Comparison of ENCODE assay signal across 23 cellular contexts in genomic region chr11:18064450-18065048, GRCh38. TPM values are rescaled to one million over a fixed set of nuclear protein-coding genes. Genes with fewer than 3 reads are reported as not detected.
A peak's percentile ranks its signal among the peaks of the same experiment; 100 is the strongest.
DNase-seq lines count a peak whose midpoint lies in the region; ATAC-seq and TF ChIP-seq lines count a peak whose summit lies in the region.
"Had no signal": no experiment of that assay in that cellular context is flagged by ENCODE, and none has a peak within 500 bp of the region (broad histone marks: within the 10 kb centered on the region; RNA-seq: fewer than 3 reads in every experiment).

No MANE protein-coding gene starts in this region.

- no peak overlapping the region for H3K4me3 ChIP-seq in neuronal stem cell (ENCODE audit: low read length in 2 of 2)
- H3K4me3 ChIP-seq: dorsolateral prefrontal cortex, GM23248, stomach, tibial artery had no signal

- H2BK120ac ChIP-seq in neuronal stem cell (ENCODE audit: low read depth, low read length), result no peak overlapping the region

- no peak overlapping the region for H2BK12ac ChIP-seq in neuronal stem cell (ENCODE audit: low read length)

- no peaks in the 10 kb centered on the region for H3K79me1 ChIP-seq in neuronal stem cell (ENCODE audit: low read depth, low read length)

- no peak overlapping the region for H2BK15ac ChIP-seq in neuronal stem cell (ENCODE audit: low read length)

- no peak overlapping the region for H4K8ac ChIP-seq in neuronal stem cell (ENCODE audit: low read depth, low read length)

- peaks cover 0 to 2% of the 10 kb centered on the region in 2 donors for H3K36me3 ChIP-seq in neuronal stem cell (replicated peaks in 1 of 2; ENCODE audit: control insufficient read depth in 2 of 2, insufficient read depth in 2 of 2, low read length in 2 of 2)
- H3K36me3 ChIP-seq: stomach, tibial artery had no signal

- no peak overlapping the region for H2AK5ac ChIP-seq in neuronal stem cell (ENCODE audit: low read depth, low read length)

- H3K27ac ChIP-seq in neuronal stem cell (replicated peaks; ENCODE audit: low read length), result no peak overlapping the region
- H3K27ac ChIP-seq: dorsolateral prefrontal cortex, GM23248, tibial artery had no signal

- no peaks in the 10 kb centered on the region for H3K9me3 ChIP-seq in neuronal stem cell (replicated peaks in 1 of 2; ENCODE audit: control insufficient read depth in 2 of 2, insufficient read depth in 1 of 2, low read depth in 1 of 2, low read length in 2 of 2)
- H3K9me3 ChIP-seq: stomach, tibial artery had no signal

- H3K4me2 ChIP-seq in neuronal stem cell (ENCODE audit: insufficient read depth, low read length, poor library complexity, severe bottlenecking), result no peak overlapping the region

- H3K14ac ChIP-seq in neuronal stem cell (ENCODE audit: low read length), result no peak overlapping the region

- H3K27me3 ChIP-seq in neuronal stem cell (ENCODE audit: control insufficient read depth in 3 of 3, insufficient read depth in 3 of 3, low read depth in 1 of 3, low read length in 3 of 3), result no peaks in the 10 kb centered on the region
- H3K27me3 ChIP-seq: dorsolateral prefrontal cortex, stomach, tibial artery had no signal

- no peak overlapping the region for H2BK5ac ChIP-seq in neuronal stem cell (ENCODE audit: low read length)

- H3K18ac ChIP-seq in neuronal stem cell (ENCODE audit: low read length), result no peak overlapping the region

- H3K9ac ChIP-seq in neuronal stem cell (ENCODE audit: low read depth, low read length, poor library complexity), result no peak overlapping the region
- H3K9ac ChIP-seq: GM23248 had no signal

- H3K4me1 ChIP-seq in neuronal stem cell (ENCODE audit: control insufficient read depth in 2 of 2, insufficient read depth in 1 of 2, low read depth in 1 of 2, low read length in 2 of 2), result peaks cover 0 to 3% of the 10 kb centered on the region in 2 donors
- H3K4me1 ChIP-seq: tibial artery had no signal

- no CpG with 5 or more reads among the region's 7 CpGs for WGBS in neuronal stem cell (ENCODE audit: extremely low coverage in 2 of 2, insufficient read length in 2 of 2, insufficient replicate concordance in 1 of 2), 2 donors

- no peak for TF ChIP-seq CTCF in omental fat pad (IDR thresholded peaks at IDR 0.05)

- no peak overlapping the region for H4K91ac ChIP-seq in neuronal stem cell (ENCODE audit: low read depth, low read length, poor library complexity)

- ATAC-seq in omental fat pad (ENCODE audit: low FRiP score) (no peak), HG03442 (IDR thresholded peaks at IDR 0.05; ENCODE audit: unreplicated experiment) (no peak)
- ATAC-seq: Right ventricle myocardium inferior had no signal

- no peak overlapping the region for H3K23ac ChIP-seq in neuronal stem cell (ENCODE audit: low read depth, low read length, poor library complexity)

- H3K4ac ChIP-seq in neuronal stem cell (ENCODE audit: low read length), result no peak overlapping the region

- H2AFZ ChIP-seq in neuronal stem cell (ENCODE audit: low read length), result no peak overlapping the region
- H2AFZ ChIP-seq: GM23248 had no signal

- DNase-seq in DMS153 (lab: John Stamatoyannopoulos, UW) (peak; percentile 92), NCI-H1092 treated with DMSO at 0.1 percent for 48 hours (lab: John Stamatoyannopoulos, UW) (peak; percentile 88), NCI-H748 treated with DMSO at 0.1 percent for 48 hours (lab: John Stamatoyannopoulos, UW) (peak; percentile 27), kidney glomerular epithelial cell (lab: John Stamatoyannopoulos, UW) (peak; percentile 15), omental fat pad (ENCODE audit: low spot score) (no peak), neuronal stem cell (ENCODE audit: low spot score) (no peak)
- DNase-seq: activated CD4-positive, alpha-beta memory T cell treated with anti-CD3 and anti-CD28 coated beads, Interleukin-2, amount 10 ng/mL, durations not matched to agents 7 days and 5 days; activated naive CD8-positive, alpha-beta T cell treated with anti-CD3 and anti-CD28 coated beads for 36 hours; CD4-positive, CD25-positive, alpha-beta regulatory T cell; central memory CD4-positive, alpha-beta T cell; DMS 273 treated with DMSO at 0.1 percent for 48 hours; dorsolateral prefrontal cortex; GF-D8; GM23248; left colon; mesendoderm; NCI-H1694; stomach; T1000; tibial artery had no signal

RNA-seq across cellular contexts. Expression of gene TPH1, which starts 18.5 kb away (rescaled TPM):
- total RNA-seq in omental fat pad, result under 1 TPM; 0.19 to 0.47 (median 0.31) TPM
- polyA plus RNA-seq in neuronal stem cell (2013, experiment 1 of 2), result 0.15 TPM
- 0.14 TPM for polyA plus RNA-seq in neuronal stem cell (2013, experiment 2 of 2)
- total RNA-seq: GM23248, myocyte, Right ventricle myocardium inferior had no signal
- polyA plus RNA-seq: GM23248 had no signal

RNA-seq across cellular contexts. Expression of gene SAAL1, which starts 41.3 kb away (rescaled TPM):
- 10 to 100 TPM in 2 of 4 donors, 1 to 10 TPM in 2; 6.6 to 13.2 (median 9.8) TPM for total RNA-seq in omental fat pad
- 66.7 TPM for polyA plus RNA-seq in neuronal stem cell (2013, experiment 1 of 2)
- 65.7 TPM for polyA plus RNA-seq in neuronal stem cell (2013, experiment 2 of 2)

RNA-seq across cellular contexts. Expression of gene SERGEF, which starts 51.7 kb away (rescaled TPM):
- total RNA-seq in omental fat pad, result 10 to 100 TPM; 18.9 to 23.9 (median 20.6) TPM
- polyA plus RNA-seq in neuronal stem cell (2013, experiment 1 of 2), result 42.9 TPM
- polyA plus RNA-seq in neuronal stem cell (2013, experiment 2 of 2), result 44.8 TPM

Comparison
In these comparisons a context has a peak if more than half of its experiments do, and no peak if none do; other contexts are left out.
1. DNase-seq: peak in DMS153 (single experiment), NCI-H1092 treated with DMSO at 0.1 percent for 48 hours (single experiment), NCI-H748 treated with DMSO at 0.1 percent for 48 hours (single experiment) and kidney glomerular epithelial cell (single experiment); none in omental fat pad (single experiment) and neuronal stem cell (single experiment).